In the genomic region with DNA sequence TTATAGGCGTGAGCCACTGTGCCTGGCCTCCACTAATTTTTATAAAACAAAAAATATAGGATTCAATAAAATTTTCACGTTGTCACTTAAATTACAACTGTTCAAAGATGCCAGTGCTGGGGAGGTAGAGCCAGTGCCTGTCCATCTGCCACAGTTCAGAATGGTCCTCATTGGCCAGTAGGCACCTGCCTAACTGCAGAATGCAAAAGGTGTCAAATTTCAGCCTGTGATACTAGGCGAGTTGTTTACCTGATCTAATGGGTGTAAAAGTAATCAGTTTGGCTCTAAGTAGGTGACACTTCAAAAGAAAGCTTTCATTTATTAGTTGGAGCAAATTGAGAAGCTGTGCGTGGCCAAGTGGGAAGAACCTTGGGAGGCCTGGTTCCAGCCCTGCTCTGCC, we compare ENCODE assay signal across 14 cellular contexts. TPM values are rescaled to one million over a fixed set of nuclear protein-coding genes. Genes with fewer than 3 reads are reported as not detected.
A peak's percentile ranks its signal among the peaks of the same experiment; 100 is the strongest.
DNase-seq lines count a peak whose midpoint lies in the region; ATAC-seq and TF ChIP-seq lines count a peak whose summit lies in the region.
"Had no signal": no experiment of that assay in that cellular context is flagged by ENCODE, and none has a peak within 500 bp of the region (broad histone marks: within the 10 kb centered on the region; RNA-seq: fewer than 3 reads in every experiment).

No MANE protein-coding gene starts in this region.

- no peaks in the 10 kb centered on the region for H3K9me3 Mint-ChIP-seq in activated T-helper 17 cell treated with anti-CD3 and anti-CD28 coated beads, Interleukin-2, amount 50 U/mL, for 72 hours

- peak overlapping the region; percentile 20 for H3K4me3 Mint-ChIP-seq in activated T-helper 17 cell treated with anti-CD3 and anti-CD28 coated beads, Interleukin-2, amount 50 U/mL, for 72 hours

- no peak for TF ChIP-seq CTCF in osteoblast (IDR thresholded peaks at IDR 0.05; ENCODE audit: extremely low read depth, low read depth, low read length)

- peaks cover 6% of the 10 kb centered on the region for H3K4me1 Mint-ChIP-seq in activated T-helper 17 cell treated with anti-CD3 and anti-CD28 coated beads, Interleukin-2, amount 50 U/mL, for 72 hours

- peaks cover 29% of the 10 kb centered on the region for H3K36me3 Mint-ChIP-seq in activated T-helper 17 cell treated with anti-CD3 and anti-CD28 coated beads, Interleukin-2, amount 50 U/mL, for 72 hours (ENCODE audit: low read depth)

- H2AFZ ChIP-seq in osteoblast (ENCODE audit: low read length), result no peak overlapping the region

- no peak overlapping the region for H3K4me2 ChIP-seq in osteoblast (ENCODE audit: insufficient read depth, low read length)

- H3K27me3 ChIP-seq in osteoblast (ENCODE audit: insufficient read depth, low read length), result no peaks in the 10 kb centered on the region

- peak overlapping the region; percentile 13 for H3K27ac Mint-ChIP-seq in activated T-helper 17 cell treated with anti-CD3 and anti-CD28 coated beads, Interleukin-2, amount 50 U/mL, for 72 hours

- peaks cover 56% of the 10 kb centered on the region for H4K20me1 ChIP-seq in osteoblast (ENCODE audit: insufficient read depth, low read length)

- ATAC-seq in activated T-helper 17 cell treated with anti-CD3 and anti-CD28 coated beads, Interleukin-2, amount 50 U/mL, for 72 hours (replicated peaks), result no peak
- ATAC-seq: A549, lower lobe of right lung had no signal

- H3K36me3 ChIP-seq in osteoblast (ENCODE audit: insufficient read depth, low read length), result peaks cover 27% of the 10 kb centered on the region

- peaks cover 65% of the 10 kb centered on the region for H3K79me2 ChIP-seq in osteoblast (ENCODE audit: insufficient read depth, low read length)

- no peaks in the 10 kb centered on the region for H3K9me3 ChIP-seq in osteoblast (ENCODE audit: low read depth, low read length)
- H3K9me3 ChIP-seq: A549, lower lobe of right lung had no signal

- peaks cover 34% of the 10 kb centered on the region for H3K4me1 ChIP-seq in osteoblast (ENCODE audit: insufficient read depth, low read length)

- DNase-seq in NCI-H1092 treated with DMSO at 0.1 percent for 48 hours (lab: John Stamatoyannopoulos, UW), result peak; percentile 11
- no peak for DNase-seq in NCI-H1092 (lab: John Stamatoyannopoulos, UW)
- peak; percentile 33 for DNase-seq in NCI-H1105 (lab: John Stamatoyannopoulos, UW)
- DNase-seq in osteoblast (ENCODE audit: insufficient read length, low spot score, missing footprints), result peak; percentile 23
- DNase-seq in OCI-M1 (lab: John Stamatoyannopoulos, UW), result no peak
- DNase-seq in SW480 (ENCODE audit: low spot score), result no peak
- no peak for DNase-seq in HUDEP-2 (lab: John Stamatoyannopoulos, UW; ENCODE audit: unreplicated experiment in 76 of 76)
- DNase-seq: effector CD8-positive, alpha-beta T cell; T1000 had no signal

- H3K4me3 ChIP-seq in osteoblast (ENCODE audit: insufficient read depth, low read length), result no peak overlapping the region
- H3K4me3 ChIP-seq: A549, lower lobe of right lung had no signal

- no peaks in the 10 kb centered on the region for H3K27me3 Mint-ChIP-seq in activated T-helper 17 cell treated with anti-CD3 and anti-CD28 coated beads, Interleukin-2, amount 50 U/mL, for 72 hours

- peak overlapping the region; percentile 18 for H3K27ac ChIP-seq in osteoblast (ENCODE audit: low read depth, low read length)
- H3K27ac ChIP-seq: A549, HL-60, lower lobe of right lung had no signal

RNA-seq across cellular contexts. Expression of a gene that starts 2.4 kb away (rescaled TPM):
- total RNA-seq in activated T-helper 17 cell treated with anti-CD3 and anti-CD28 coated beads, Interleukin-2, amount 50 U/mL, for 72 hours, result 10 to 100 TPM; 51.4 to 70.1 TPM
- total RNA-seq in osteoblast, result 49.2 and 51.3 TPM in 2 replicates

RNA-seq across cellular contexts. Expression of a gene that starts 16.5 kb away (rescaled TPM):
- under 1 TPM; 0.45 to 0.50 TPM for total RNA-seq in activated T-helper 17 cell treated with anti-CD3 and anti-CD28 coated beads, Interleukin-2, amount 50 U/mL, for 72 hours
- 23.5 and 41.3 TPM in 2 replicates for total RNA-seq in osteoblast

RNA-seq across cellular contexts. Expression of a gene that starts 21.3 kb away (rescaled TPM):
- total RNA-seq in activated T-helper 17 cell treated with anti-CD3 and anti-CD28 coated beads, Interleukin-2, amount 50 U/mL, for 72 hours, result 100 to 1,000 TPM in 1 of 2 donors, 10 to 100 TPM in 1; 49.6 to 104 TPM
- total RNA-seq in osteoblast, result 0.88 and 1.1 TPM in 2 replicates

RNA-seq across cellular contexts. Expression of a gene that starts 26.3 kb away (rescaled TPM):
- total RNA-seq in activated T-helper 17 cell treated with anti-CD3 and anti-CD28 coated beads, Interleukin-2, amount 50 U/mL, for 72 hours, result not detected
- 0.72 and 0.88 TPM in 2 replicates for total RNA-seq in osteoblast

RNA-seq across cellular contexts. Expression of a gene that starts 34.9 kb away (rescaled TPM):
- total RNA-seq in activated T-helper 17 cell treated with anti-CD3 and anti-CD28 coated beads, Interleukin-2, amount 50 U/mL, for 72 hours, result not detected
- total RNA-seq in osteoblast, result not detected in 2 replicates
- total RNA-seq: lower lobe of right lung, temporal lobe had no signal

Comparison
In these comparisons a context has a peak if more than half of its experiments do, and no peak if none do; other contexts are left out.
1. DNase-seq: peak in NCI-H1092 treated with DMSO at 0.1 percent for 48 hours (single experiment), NCI-H1105 (single experiment) and osteoblast (single experiment); none in NCI-H1092 (single experiment), OCI-M1 (single experiment), SW480 (single experiment) and HUDEP-2 (0 of 76).
2. RNA of a gene that starts 16.5 kb away (total RNA-seq): 23.5 to 41.3 TPM in osteoblast; 0.45 to 0.50 TPM in activated T-helper 17 cell treated with anti-CD3 and anti-CD28 coated beads, Interleukin-2, amount 50 U/mL, for 72 hours; every median in the first group is over 10 times any median in the second.
3. RNA of a gene that starts 21.3 kb away (total RNA-seq): 49.6 to 104 TPM in activated T-helper 17 cell treated with anti-CD3 and anti-CD28 coated beads, Interleukin-2, amount 50 U/mL, for 72 hours; 0.88 to 1.1 TPM in osteoblast; every median in the first group is over 10 times any median in the second.